8 cellular contexts compared by ENCODE assay signal in genomic region chr14:91138511-91139359, GRCh38. TPM values are rescaled to one million over a fixed set of nuclear protein-coding genes. Genes with fewer than 3 reads are reported as not detected.
A peak's percentile ranks its signal among the peaks of the same experiment; 100 is the strongest.
DNase-seq lines count a peak whose midpoint lies in the region; ATAC-seq, FAIRE-seq and TF ChIP-seq lines count a peak whose summit lies in the region.

No MANE protein-coding gene starts in this region.

- in situ Hi-C loops in ACHN (cut with HindIII; ENCODE audit: low pct_ligation_motif_present, low pct_unique_long_range_greater_than_20kb, low sequenced_read_pairs) = no loop called here

- H3K27me3 Mint-ChIP-seq in astrocyte (ENCODE audit: low read depth, unreplicated experiment) = no peaks in the 10 kb centered on the region

- H3K27ac ChIP-seq in astrocyte (ENCODE audit: low read depth, low read length) = no peak overlapping the region
- peak overlapping the region; percentile 16 for H3K27ac ChIP-seq in mesodermal cell (ENCODE audit: low read depth, low read length, severe bottlenecking)

- H3K79me2 ChIP-seq in astrocyte (ENCODE audit: insufficient read depth, low read length) = no peaks in the 10 kb centered on the region

- no peaks in the 10 kb centered on the region for H3K9me3 ChIP-seq in astrocyte (ENCODE audit: insufficient read depth, low read depth, low read length)
- no peaks in the 10 kb centered on the region for H3K9me3 ChIP-seq in mesodermal cell (ENCODE audit: control insufficient read depth, low read length)

- peak; percentile 21 for TF ChIP-seq CTCF in astrocyte (IDR thresholded peaks at IDR 0.05; ENCODE audit: insufficient read depth, low read depth, low read length)

- H3K9ac ChIP-seq in astrocyte (ENCODE audit: low read length) = no peak overlapping the region

- H3K36me3 Mint-ChIP-seq in astrocyte (ENCODE audit: low read depth, unreplicated experiment) = no peaks in the 10 kb centered on the region

- H3K9me3 Mint-ChIP-seq in astrocyte (ENCODE audit: unreplicated experiment) = no peaks in the 10 kb centered on the region

- peaks cover 23% of the 10 kb centered on the region for H3K27me3 ChIP-seq in astrocyte (ENCODE audit: insufficient read depth, low read length)

- H2AFZ ChIP-seq in astrocyte (ENCODE audit: low read depth, low read length) = no peak overlapping the region

- H3K27ac Mint-ChIP-seq in astrocyte (ENCODE audit: unreplicated experiment) = peak overlapping the region; percentile 18

- no peak overlapping the region for H3K4me3 Mint-ChIP-seq in astrocyte (ENCODE audit: unreplicated experiment)

- no peak overlapping the region for H3K4me3 ChIP-seq in astrocyte (ENCODE audit: insufficient read depth, low read depth, low read length)
- H3K4me3 ChIP-seq in mesodermal cell (ENCODE audit: extremely low read depth, insufficient read depth, low read length, poor library complexity, severe bottlenecking) = no peak overlapping the region

- H3K4me1 ChIP-seq in astrocyte (ENCODE audit: insufficient read depth, low read length) (no peaks in the 10 kb centered on the region), mesodermal cell (ENCODE audit: control insufficient read depth, insufficient read depth, low read length, poor library complexity, severe bottlenecking) (no peaks in the 10 kb centered on the region)

- WGBS in mesodermal cell (ENCODE audit: insufficient coverage in 2 of 2), 2 experiments = 85 to 88% methylated on average over 4 to 5 of the region's 6 CpGs

- FAIRE-seq in GM19239 (lab: Jason Lieb, UNC) (peak; percentile 11), astrocyte (lab: Jason Lieb, UNC) (no peak)

- H4K20me1 ChIP-seq in astrocyte (ENCODE audit: insufficient read depth, low read length) = peaks cover 5% of the 10 kb centered on the region

- ATAC-seq in HG03280 (IDR thresholded peaks at IDR 0.05; ENCODE audit: unreplicated experiment) = no peak
- ATAC-seq in HG02852 (IDR thresholded peaks at IDR 0.05; ENCODE audit: unreplicated experiment) = no peak

- no peaks in the 10 kb centered on the region for H3K36me3 ChIP-seq in astrocyte (ENCODE audit: insufficient read depth, low read length)
- H3K36me3 ChIP-seq in mesodermal cell (ENCODE audit: control insufficient read depth, insufficient read depth, low read length) = no peaks in the 10 kb centered on the region

- no peak overlapping the region for H3K4me2 ChIP-seq in astrocyte (ENCODE audit: low read length)

- H3K4me1 Mint-ChIP-seq in astrocyte (ENCODE audit: low read depth, unreplicated experiment) = peaks cover 2% of the 10 kb centered on the region

- peak; percentile 52 for DNase-seq in ACHN
- no peak for DNase-seq in GM19239 (ENCODE audit: insufficient read length, low spot score)
- peak; percentile 42 for DNase-seq in RKO (ENCODE audit: low spot score)
- no peak for DNase-seq in astrocyte (ENCODE audit: low read depth)
- no peak for DNase-seq in DMS114 treated with DMSO at 0.1 percent for 48 hours (lab: John Stamatoyannopoulos, UW; ENCODE audit: unreplicated experiment)

RNA-seq across cellular contexts. Expression of gene DGLUCY, which starts 24.9 kb away (rescaled TPM):
- 20.0 and 25.9 TPM in 2 replicates for total RNA-seq in astrocyte
- polyA plus RNA-seq in mesodermal cell (2013, experiment 1 of 2) = 11.4 TPM
- 11.0 TPM for polyA plus RNA-seq in mesodermal cell (2013, experiment 2 of 2)

Comparison
In these comparisons a context has a peak if more than half of its experiments do, and no peak if none do; other contexts are left out.
1. DNase-seq: peak in ACHN (single experiment) and RKO (single experiment); none in GM19239 (single experiment), astrocyte (single experiment) and DMS114 treated with DMSO at 0.1 percent for 48 hours (single experiment).